ENCODE assay signal across 8 cellular contexts in the genomic region with DNA sequence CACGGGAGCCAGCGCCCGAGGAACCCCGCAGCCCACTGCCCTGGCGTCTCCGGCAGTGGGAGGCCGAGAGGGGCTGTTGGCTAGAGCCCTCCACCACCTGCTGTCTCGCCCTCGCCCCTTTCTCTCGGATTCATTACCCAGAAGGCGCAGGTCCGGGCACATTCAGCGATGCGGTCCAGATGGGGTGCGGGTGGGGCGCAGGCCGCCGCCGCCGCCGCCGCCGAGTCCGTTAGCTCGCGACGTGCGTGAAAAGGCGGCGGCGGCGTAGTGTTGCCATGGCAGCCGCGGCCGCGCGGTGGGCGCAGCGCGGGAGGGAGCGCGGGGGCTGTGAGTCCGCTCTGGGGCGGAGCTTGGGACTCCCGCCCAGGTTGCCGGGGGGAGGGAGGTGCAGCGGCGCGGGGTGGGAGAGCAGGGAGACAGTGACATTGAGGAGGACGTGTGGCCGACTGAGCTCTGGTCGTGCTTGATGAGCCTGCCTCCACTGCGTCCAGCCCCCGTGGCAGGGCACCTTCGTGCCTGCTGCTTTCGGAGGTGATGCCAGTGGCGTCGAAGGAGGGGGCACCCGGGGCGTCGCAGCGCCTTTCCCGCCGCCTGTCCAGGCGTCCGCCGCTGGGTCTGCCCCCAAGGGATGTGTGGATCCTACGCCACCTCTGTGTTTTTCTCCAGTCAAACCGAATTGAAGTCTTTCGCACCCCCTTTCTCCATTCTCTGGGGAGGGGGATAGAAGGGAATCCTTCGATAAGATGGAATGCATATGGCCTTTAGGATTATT. TPM values are rescaled to one million over a fixed set of nuclear protein-coding genes. Genes with fewer than 3 reads are reported as not detected.
DNase-seq lines count a peak whose midpoint lies in the region; ATAC-seq lines count a peak whose summit lies in the region.

KATNAL1 (minus strand) TSS at position 358 of the 772 bp plus-strand sequence. CDS start 23,774 bp downstream, outside the sequence.

- H3K27ac ChIP-seq in cingulate gyrus (ENCODE audit: low read depth, low read length): peak within 1 kb of the TSS; percentile 88

- peak; percentile 56 for ATAC-seq in GM18907 (IDR thresholded peaks at IDR 0.05; ENCODE audit: unreplicated experiment)
- peak; percentile 46 for ATAC-seq in HG03139 (IDR thresholded peaks at IDR 0.05; ENCODE audit: unreplicated experiment)
- peak; percentile 90 for ATAC-seq in left lobe of liver

- DNase-seq in AG20443 (ENCODE audit: low spot score) (peak; percentile 90), NCI-H345 treated with DMSO at 0.1 percent for 48 hours (lab: John Stamatoyannopoulos, UW; ENCODE audit: unreplicated experiment) (peak; percentile 39), left lobe of liver (ENCODE audit: low spot score) (peak; percentile 84)
- peak; percentile 60 to 66 for DNase-seq in activated CD4-positive, alpha-beta T cell treated with anti-CD3 and anti-CD28 coated beads for 4 hours
- DNase-seq in stimulated activated CD4-positive, alpha-beta T cell treated with anti-CD3 and anti-CD28 coated beads, Interleukin-2, amount 100 ng/mL, for 24 hours: peak; percentile 71 to 76

RNA-seq across cellular contexts. Expression of gene KATNAL1, which starts in this region (rescaled TPM):
- total RNA-seq in left lobe of liver: 7.7 TPM

Comparison
In these comparisons a context has a peak if more than half of its experiments do, and no peak if none do; other contexts are left out.
1. Peak in every context shown above with its lines: DNase-seq, ATAC-seq and H3K27ac ChIP-seq.
2. DNase-seq: peak in every context shown above with its lines; median percentile 90 in AG20443; 84 in left lobe of liver; 74 in stimulated activated CD4-positive, alpha-beta T cell treated with anti-CD3 and anti-CD28 coated beads, Interleukin-2, amount 100 ng/mL, for 24 hours; 63 in activated CD4-positive, alpha-beta T cell treated with anti-CD3 and anti-CD28 coated beads for 4 hours; 39 in NCI-H345 treated with DMSO at 0.1 percent for 48 hours.